ENCODE assay signal across 21 cellular contexts in the genomic region with DNA sequence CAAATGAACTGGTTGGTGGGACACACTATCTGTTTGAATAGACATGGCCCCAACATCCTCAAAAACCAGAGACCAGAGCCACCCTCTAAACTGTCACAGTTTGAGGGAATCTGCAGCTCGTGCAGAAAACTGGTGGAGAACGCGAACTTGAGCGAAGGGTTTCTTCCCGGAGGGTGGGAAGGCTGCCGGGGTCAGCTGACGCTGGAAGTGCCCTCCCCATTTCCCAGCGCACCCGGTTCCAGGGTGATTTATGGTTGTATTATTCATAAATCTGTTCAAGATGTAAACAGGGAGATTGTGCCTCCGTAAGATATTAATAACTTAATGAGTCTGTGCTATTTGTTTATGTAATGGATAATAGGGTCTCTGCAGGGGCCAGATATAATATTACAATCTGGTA.
"Had no signal": no experiment of that assay in that cellular context is flagged by ENCODE, and none has a peak within 500 bp of the region (broad histone marks: within the 10 kb centered on the region; RNA-seq: fewer than 3 reads in every experiment).

No MANE protein-coding gene starts in this region.

- H3K4me1 ChIP-seq: breast epithelium, foreskin keratinocyte, heart left ventricle, pancreas, psoas muscle, transverse colon had no signal

- H3K27ac ChIP-seq: breast epithelium, foreskin keratinocyte, heart left ventricle, pancreas, psoas muscle, transverse colon had no signal

- H3K4me3 ChIP-seq: breast epithelium, heart left ventricle, pancreas, psoas muscle, smooth muscle cell, transverse colon had no signal

- H3K9me3 ChIP-seq: breast epithelium, heart left ventricle, pancreas, psoas muscle, transverse colon had no signal

- H3K27me3 ChIP-seq: foreskin keratinocyte, pancreas, transverse colon had no signal

- DNase-seq: activated CD4-positive, alpha-beta T cell treated with anti-CD3 and anti-CD28 coated beads for 36 hours; activated CD4-positive, alpha-beta T cell treated with anti-CD3 and anti-CD28 coated beads, Interleukin-2, amount 50 U/mL, for 4 hours; activated CD4-positive, CD25-positive, alpha-beta regulatory T cell; activated gamma-delta T cell treated with Interleukin-2 at 50 U/mL for 16 hours; activated naive CD4-positive, alpha-beta T cell treated with anti-CD3 and anti-CD28 coated beads, Interleukin-2, amount 50 U/mL, for 16 hours; activated T-cell treated with anti-CD3 and anti-CD28 coated beads for 4 hours; endodermal cell; foreskin keratinocyte; heart left ventricle; hypothalamus; naive B cell; nucleus accumbens; psoas muscle; stimulated activated CD4-positive, alpha-beta T cell treated with anti-CD3 and anti-CD28 coated beads, Interleukin-15, amount 100 ng/mL, for 24 hours; stimulated activated CD4-positive, alpha-beta T cell treated with anti-CD3 and anti-CD28 coated beads, Interleukin-2, amount 100 ng/mL, for 24 hours; stimulated activated naive B cell treated with anti-CD40 and anti-IgM and Interleukin-4, amounts not matched to agents 10 μg/mL and 1 μg/mL and 100 μg/mL, for 72 hours; T-helper 1 cell; transverse colon had no signal

- H3K36me3 ChIP-seq: breast epithelium, heart left ventricle, pancreas, transverse colon had no signal
